11 cellular contexts compared by ENCODE assay signal in the genomic region with DNA sequence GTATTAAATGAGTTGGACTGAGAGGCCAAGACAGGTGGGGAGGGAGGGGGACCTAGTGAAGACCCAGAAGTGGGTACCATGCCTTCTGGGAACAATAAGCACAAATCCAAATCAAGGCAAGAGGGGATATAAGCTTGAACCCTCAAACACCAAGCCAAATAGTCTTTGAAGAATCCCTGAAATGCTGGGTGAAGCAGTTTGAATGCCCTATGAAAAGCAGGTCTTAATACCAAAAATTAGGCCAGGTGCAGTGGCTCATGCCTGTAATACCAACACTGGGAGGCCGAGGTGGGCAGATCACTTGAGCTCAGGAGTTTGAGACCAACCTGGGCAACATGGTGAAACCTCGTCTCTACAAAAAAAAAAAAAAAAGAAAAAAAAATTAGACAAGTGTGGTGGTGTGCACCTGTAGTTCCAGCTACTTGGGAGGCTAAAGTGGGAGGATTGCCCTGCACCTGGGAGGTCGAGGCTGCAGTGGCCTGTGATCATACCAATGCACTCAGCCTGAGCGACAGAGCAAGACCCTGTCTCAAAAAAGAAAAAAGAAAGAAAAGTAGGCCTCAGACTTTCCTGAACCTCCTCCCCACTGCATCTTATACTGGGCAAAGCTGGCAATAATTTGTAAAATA. TPM values are rescaled to one million over a fixed set of nuclear protein-coding genes. Genes with fewer than 3 reads are reported as not detected.
DNase-seq lines count a peak whose midpoint lies in the region; ATAC-seq, FAIRE-seq and TF ChIP-seq lines count a peak whose summit lies in the region.
"Had no signal": no experiment of that assay in that cellular context is flagged by ENCODE, and none has a peak within 500 bp of the region (broad histone marks: within the 10 kb centered on the region; RNA-seq: fewer than 3 reads in every experiment).

No MANE protein-coding gene starts in this region.

- no peak for FAIRE-seq in astrocyte (lab: Jason Lieb, UNC)

- no peak for DNase-seq in stimulated activated naive CD8-positive, alpha-beta T cell treated with anti-CD3 and anti-CD28 coated beads, Interleukin-15, Interleukin-2, amounts not matched to agents 100 U/mL and 50 U/mL, for 24 hours
- DNase-seq in astrocyte (ENCODE audit: low read depth) (no peak), D341Med (ENCODE audit: low spot score) (no peak), NCI-H2107 treated with DMSO at 0.1 percent for 48 hours (lab: John Stamatoyannopoulos, UW; ENCODE audit: unreplicated experiment) (no peak), SIG-M5 treated with dmso at 0.1 percent for 504 hours (lab: John Stamatoyannopoulos, UW; ENCODE audit: unreplicated experiment) (no peak)
- DNase-seq in natural killer cell treated with Interleukin-12 subunit alpha and Interleukin-12 subunit beta and Interleukin-15 and Interleukin-18, amount 100 ng/mL, for 72 hours (ENCODE audit: low spot score): no peak
- DNase-seq: NCI-H1105, retina, RPMI8226 had no signal

- peaks cover 36% of the 10 kb centered on the region for H3K36me3 Mint-ChIP-seq in stimulated activated naive CD8-positive, alpha-beta T cell treated with anti-CD3 and anti-CD28 coated beads, Interleukin-15, Interleukin-2, amounts not matched to agents 100 ng/mL and 50 ng/mL, for 24 hours (ENCODE audit: low read depth)
- H3K36me3 Mint-ChIP-seq in astrocyte (ENCODE audit: low read depth, unreplicated experiment): peaks cover 18% of the 10 kb centered on the region
- peaks cover 25% of the 10 kb centered on the region for H3K36me3 Mint-ChIP-seq in natural killer cell treated with Interleukin-12 subunit alpha and Interleukin-12 subunit beta and Interleukin-15 and Interleukin-18, amount 100 ng/mL, for 72 hours

- no peak overlapping the region for H3K9ac ChIP-seq in astrocyte (ENCODE audit: low read length)

- peaks cover 21% of the 10 kb centered on the region for H4K20me1 ChIP-seq in astrocyte (ENCODE audit: insufficient read depth, low read length)

- no peak for ATAC-seq in stimulated activated naive CD8-positive, alpha-beta T cell treated with anti-CD3 and anti-CD28 coated beads, Interleukin-15, Interleukin-2, amounts not matched to agents 100 U/mL and 50 U/mL, for 24 hours
- no peak for ATAC-seq in natural killer cell treated with Interleukin-12 subunit alpha and Interleukin-12 subunit beta and Interleukin-15 and Interleukin-18, amount 100 ng/mL, for 72 hours
- ATAC-seq in HG02981 (IDR thresholded peaks at IDR 0.05; ENCODE audit: unreplicated experiment): no peak

- peaks cover 63% of the 10 kb centered on the region for H3K4me1 Mint-ChIP-seq in stimulated activated naive CD8-positive, alpha-beta T cell treated with anti-CD3 and anti-CD28 coated beads, Interleukin-15, Interleukin-2, amounts not matched to agents 100 ng/mL and 50 ng/mL, for 24 hours (ENCODE audit: low read depth)
- H3K4me1 Mint-ChIP-seq in astrocyte (ENCODE audit: low read depth, unreplicated experiment): peaks cover 8% of the 10 kb centered on the region
- H3K4me1 Mint-ChIP-seq in natural killer cell treated with Interleukin-12 subunit alpha and Interleukin-12 subunit beta and Interleukin-15 and Interleukin-18, amount 100 ng/mL, for 72 hours (ENCODE audit: low read depth in 2 of 2): peaks cover 51 to 56% of the 10 kb centered on the region in 2 donors

- H2AFZ ChIP-seq in astrocyte (ENCODE audit: low read depth, low read length): no peak overlapping the region

- H3K4me2 ChIP-seq in astrocyte (ENCODE audit: low read length): no peak overlapping the region

- peaks cover 4% of the 10 kb centered on the region for H3K27me3 Mint-ChIP-seq in stimulated activated naive CD8-positive, alpha-beta T cell treated with anti-CD3 and anti-CD28 coated beads, Interleukin-15, Interleukin-2, amounts not matched to agents 100 ng/mL and 50 ng/mL, for 24 hours
- no peaks in the 10 kb centered on the region for H3K27me3 Mint-ChIP-seq in astrocyte (ENCODE audit: low read depth, unreplicated experiment)
- no peaks in the 10 kb centered on the region for H3K27me3 Mint-ChIP-seq in natural killer cell treated with Interleukin-12 subunit alpha and Interleukin-12 subunit beta and Interleukin-15 and Interleukin-18, amount 100 ng/mL, for 72 hours

- H3K4me3 ChIP-seq in astrocyte (ENCODE audit: insufficient read depth, low read depth, low read length): no peak overlapping the region

- peaks cover 30% of the 10 kb centered on the region for H3K79me2 ChIP-seq in astrocyte (ENCODE audit: insufficient read depth, low read length)

- H3K27me3 ChIP-seq in astrocyte (ENCODE audit: insufficient read depth, low read length): no peaks in the 10 kb centered on the region

- peak overlapping the region; percentile 97 for H3K4me3 Mint-ChIP-seq in stimulated activated naive CD8-positive, alpha-beta T cell treated with anti-CD3 and anti-CD28 coated beads, Interleukin-15, Interleukin-2, amounts not matched to agents 100 ng/mL and 50 ng/mL, for 24 hours
- H3K4me3 Mint-ChIP-seq in astrocyte (ENCODE audit: unreplicated experiment): peak overlapping the region; percentile 99
- H3K4me3 Mint-ChIP-seq in natural killer cell treated with Interleukin-12 subunit alpha and Interleukin-12 subunit beta and Interleukin-15 and Interleukin-18, amount 100 ng/mL, for 72 hours: peak overlapping the region; percentile 99

- H3K27ac ChIP-seq in astrocyte (ENCODE audit: low read depth, low read length): no peak overlapping the region

- peaks cover 15% of the 10 kb centered on the region for H3K4me1 ChIP-seq in astrocyte (ENCODE audit: insufficient read depth, low read length)

- no peaks in the 10 kb centered on the region for H3K9me3 Mint-ChIP-seq in stimulated activated naive CD8-positive, alpha-beta T cell treated with anti-CD3 and anti-CD28 coated beads, Interleukin-15, Interleukin-2, amounts not matched to agents 100 ng/mL and 50 ng/mL, for 24 hours
- H3K9me3 Mint-ChIP-seq in astrocyte (ENCODE audit: unreplicated experiment): no peaks in the 10 kb centered on the region
- no peaks in the 10 kb centered on the region for H3K9me3 Mint-ChIP-seq in natural killer cell treated with Interleukin-12 subunit alpha and Interleukin-12 subunit beta and Interleukin-15 and Interleukin-18, amount 100 ng/mL, for 72 hours

- no peak for TF ChIP-seq CTCF in astrocyte (IDR thresholded peaks at IDR 0.05; ENCODE audit: insufficient read depth, low read depth, low read length)

- peak overlapping the region; percentile 100 for H3K27ac Mint-ChIP-seq in stimulated activated naive CD8-positive, alpha-beta T cell treated with anti-CD3 and anti-CD28 coated beads, Interleukin-15, Interleukin-2, amounts not matched to agents 100 ng/mL and 50 ng/mL, for 24 hours
- H3K27ac Mint-ChIP-seq in astrocyte (ENCODE audit: unreplicated experiment): no peak overlapping the region
- H3K27ac Mint-ChIP-seq in natural killer cell treated with Interleukin-12 subunit alpha and Interleukin-12 subunit beta and Interleukin-15 and Interleukin-18, amount 100 ng/mL, for 72 hours: peak overlapping the region; percentile 100

- H3K9me3 ChIP-seq in astrocyte (ENCODE audit: insufficient read depth, low read depth, low read length): no peaks in the 10 kb centered on the region

- H3K36me3 ChIP-seq in astrocyte (ENCODE audit: insufficient read depth, low read length): no peaks in the 10 kb centered on the region

RNA-seq across cellular contexts. Expression of a gene that starts 3.5 kb away (rescaled TPM):
- total RNA-seq in astrocyte: 194 and 205 TPM in 2 replicates
- total RNA-seq in natural killer cell treated with Interleukin-12 subunit alpha and Interleukin-12 subunit beta and Interleukin-15 and Interleukin-18, amount 100 ng/mL, for 72 hours: 100 to 1,000 TPM; 357 to 363 TPM
